1 cellular context compared by ENCODE assay signal in the genomic region with DNA sequence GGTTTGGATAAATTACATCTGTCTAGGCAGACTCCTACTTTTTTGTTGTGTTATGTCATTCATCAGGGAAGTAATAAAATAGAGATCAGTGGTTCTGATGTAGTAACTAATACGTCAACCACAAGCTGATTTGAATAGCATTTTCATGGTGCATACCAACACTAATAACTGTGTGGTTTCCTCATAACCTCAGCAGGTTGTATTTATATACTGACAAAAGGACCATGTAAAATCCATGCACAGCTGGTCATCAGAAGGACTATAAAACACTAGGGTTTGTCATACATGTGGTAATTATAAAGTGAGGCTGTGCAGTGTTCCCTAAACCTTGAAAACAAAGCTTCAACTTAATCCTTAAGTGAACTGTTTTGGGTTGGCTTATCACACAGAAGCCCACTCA.
TF ChIP-seq lines count a peak whose summit lies in the region.

No MANE protein-coding gene starts in this region.

TF ChIP-seq in HEK293, 187 proteins besides CTCF, POLR2A, EP300 and RAD21 (continued from another document and continues in another):
- TF ChIP-seq KLF1 (tag by site-specific recombination; IDR thresholded peaks at IDR 0.05) (no peak), ZNF274 (IDR thresholded peaks at IDR 0.05; ENCODE audit: low read length) (no peak), ZNF274 (tag by site-specific recombination; IDR thresholded peaks at IDR 0.05; ENCODE audit: borderline replicate concordance) (no peak), ZBTB17 (tag by site-specific recombination; IDR thresholded peaks at IDR 0.05) (0 out of 2 replicates have a peak, but pooled peaks have one; percentile 17), ZNF664 (tag by site-specific recombination; IDR thresholded peaks at IDR 0.05) (no peak), ZSCAN16 (tag by site-specific recombination; IDR thresholded peaks at IDR 0.05) (peak; percentile 60; the same call in 1 of the 2 replicates), ZXDB (tag by site-specific recombination; IDR thresholded peaks at IDR 0.05) (no peak), ZNF707 (tag by site-specific recombination; IDR thresholded peaks at IDR 0.05) (no peak), GLIS2 (tag by site-specific recombination; IDR thresholded peaks at IDR 0.05) (no peak), ZNF223 (tag by site-specific recombination; IDR thresholded peaks at IDR 0.05) (no peak), FEZF1 (tag by site-specific recombination; IDR thresholded peaks at IDR 0.05) (peak; percentile 84), ZNF239 (tag by site-specific recombination; IDR thresholded peaks at IDR 0.05) (no peak), SP7 (tag by site-specific recombination; IDR thresholded peaks at IDR 0.05) (peak; percentile 78), ZNF184 (tag by site-specific recombination; IDR thresholded peaks at IDR 0.05) (0 out of 2 replicates have a peak, but pooled peaks have one; percentile 17), ZNF138 (tag by site-specific recombination; IDR thresholded peaks at IDR 0.05; ENCODE audit: borderline replicate concordance) (no peak), ZNF658 (tag by site-specific recombination; IDR thresholded peaks at IDR 0.05) (no peak), ZNF248 (tag by site-specific recombination; IDR thresholded peaks at IDR 0.05) (no peak), ZNF391 (tag by site-specific recombination; IDR thresholded peaks at IDR 0.05; ENCODE audit: borderline replicate concordance, low read depth) (no peak), ZNF155 (tag by site-specific recombination; IDR thresholded peaks at IDR 0.05) (no peak), ZBTB48 (tag by site-specific recombination; IDR thresholded peaks at IDR 0.05) (peak; percentile 45; the same call in 1 of the 2 replicates), ZNF23 (tag by site-specific recombination; IDR thresholded peaks at IDR 0.05; ENCODE audit: borderline replicate concordance) (no peak), ZSCAN23 (tag by site-specific recombination; IDR thresholded peaks at IDR 0.05) (no peak), ZNF366 (tag by site-specific recombination; conservative IDR thresholded peaks at IDR 0.05) (0 out of 2 replicates have a peak, but pooled peaks have one; percentile 22), ZNF19 (tag by site-specific recombination; IDR thresholded peaks at IDR 0.05; ENCODE audit: low read depth) (no peak), RBAK (tag by site-specific recombination; IDR thresholded peaks at IDR 0.05) (no peak), ZNF214 (tag by site-specific recombination; IDR thresholded peaks at IDR 0.05; ENCODE audit: borderline replicate concordance) (no peak), ZNF548 (tag by site-specific recombination; IDR thresholded peaks at IDR 0.05) (no peak), ZNF629 (tag by site-specific recombination; IDR thresholded peaks at IDR 0.05) (peak; percentile 82), ZNF654 (tag by site-specific recombination; IDR thresholded peaks at IDR 0.05; ENCODE audit: low read depth) (no peak), ZBTB21 (tag by site-specific recombination; IDR thresholded peaks at IDR 0.05) (no peak; the same call in 1 of the 2 replicates), ZNF416 (tag by site-specific recombination; IDR thresholded peaks at IDR 0.05) (no peak), ZFP41 (tag by site-specific recombination; IDR thresholded peaks at IDR 0.05; ENCODE audit: borderline replicate concordance) (no peak), ZNF777 (tag by site-specific recombination; IDR thresholded peaks at IDR 0.05; ENCODE audit: borderline replicate concordance) (no peak), ZNF530 (tag by site-specific recombination; IDR thresholded peaks at IDR 0.05; ENCODE audit: low read depth) (no peak), HOXD13 (CRISPR knock-in tag; IDR thresholded peaks at IDR 0.05; ENCODE audit: borderline replicate concordance) (0 out of 2 replicates have a peak, but pooled peaks have one; percentile 33), ZNF830 (tag by site-specific recombination; IDR thresholded peaks at IDR 0.05; ENCODE audit: low read depth) (no peak), ZNF114 (tag by site-specific recombination; IDR thresholded peaks at IDR 0.05) (no peak)
- TF ChIP-seq, protein P1, sequence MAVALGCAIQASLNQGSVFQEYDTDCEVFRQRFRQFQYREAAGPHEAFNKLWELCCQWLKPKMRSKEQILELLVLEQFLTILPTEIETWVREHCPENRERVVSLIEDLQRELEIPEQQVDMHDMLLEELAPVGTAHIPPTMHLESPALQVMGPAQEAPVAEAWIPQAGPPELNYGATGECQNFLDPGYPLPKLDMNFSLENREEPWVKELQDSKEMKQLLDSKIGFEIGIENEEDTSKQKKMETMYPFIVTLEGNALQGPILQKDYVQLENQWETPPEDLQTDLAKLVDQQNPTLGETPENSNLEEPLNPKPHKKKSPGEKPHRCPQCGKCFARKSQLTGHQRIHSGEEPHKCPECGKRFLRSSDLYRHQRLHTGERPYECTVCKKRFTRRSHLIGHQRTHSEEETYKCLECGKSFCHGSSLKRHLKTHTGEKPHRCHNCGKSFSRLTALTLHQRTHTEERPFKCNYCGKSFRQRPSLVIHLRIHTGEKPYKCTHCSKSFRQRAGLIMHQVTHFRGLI (tag by site-specific recombination; IDR thresholded peaks at IDR 0.05) = no peak
- TF ChIP-seq, protein P2, sequence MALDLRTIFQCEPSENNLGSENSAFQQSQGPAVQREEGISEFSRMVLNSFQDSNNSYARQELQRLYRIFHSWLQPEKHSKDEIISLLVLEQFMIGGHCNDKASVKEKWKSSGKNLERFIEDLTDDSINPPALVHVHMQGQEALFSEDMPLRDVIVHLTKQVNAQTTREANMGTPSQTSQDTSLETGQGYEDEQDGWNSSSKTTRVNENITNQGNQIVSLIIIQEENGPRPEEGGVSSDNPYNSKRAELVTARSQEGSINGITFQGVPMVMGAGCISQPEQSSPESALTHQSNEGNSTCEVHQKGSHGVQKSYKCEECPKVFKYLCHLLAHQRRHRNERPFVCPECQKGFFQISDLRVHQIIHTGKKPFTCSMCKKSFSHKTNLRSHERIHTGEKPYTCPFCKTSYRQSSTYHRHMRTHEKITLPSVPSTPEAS (tag by site-specific recombination; IDR thresholded peaks at IDR 0.05) = no peak
- TF ChIP-seq, protein P3, sequence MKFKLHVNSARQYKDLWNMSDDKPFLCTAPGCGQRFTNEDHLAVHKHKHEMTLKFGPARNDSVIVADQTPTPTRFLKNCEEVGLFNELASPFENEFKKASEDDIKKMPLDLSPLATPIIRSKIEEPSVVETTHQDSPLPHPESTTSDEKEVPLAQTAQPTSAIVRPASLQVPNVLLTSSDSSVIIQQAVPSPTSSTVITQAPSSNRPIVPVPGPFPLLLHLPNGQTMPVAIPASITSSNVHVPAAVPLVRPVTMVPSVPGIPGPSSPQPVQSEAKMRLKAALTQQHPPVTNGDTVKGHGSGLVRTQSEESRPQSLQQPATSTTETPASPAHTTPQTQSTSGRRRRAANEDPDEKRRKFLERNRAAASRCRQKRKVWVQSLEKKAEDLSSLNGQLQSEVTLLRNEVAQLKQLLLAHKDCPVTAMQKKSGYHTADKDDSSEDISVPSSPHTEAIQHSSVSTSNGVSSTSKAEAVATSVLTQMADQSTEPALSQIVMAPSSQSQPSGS (tag by site-specific recombination; IDR thresholded peaks at IDR 0.05; ENCODE audit: low read depth) = no peak
- TF ChIP-seq, protein P4, sequence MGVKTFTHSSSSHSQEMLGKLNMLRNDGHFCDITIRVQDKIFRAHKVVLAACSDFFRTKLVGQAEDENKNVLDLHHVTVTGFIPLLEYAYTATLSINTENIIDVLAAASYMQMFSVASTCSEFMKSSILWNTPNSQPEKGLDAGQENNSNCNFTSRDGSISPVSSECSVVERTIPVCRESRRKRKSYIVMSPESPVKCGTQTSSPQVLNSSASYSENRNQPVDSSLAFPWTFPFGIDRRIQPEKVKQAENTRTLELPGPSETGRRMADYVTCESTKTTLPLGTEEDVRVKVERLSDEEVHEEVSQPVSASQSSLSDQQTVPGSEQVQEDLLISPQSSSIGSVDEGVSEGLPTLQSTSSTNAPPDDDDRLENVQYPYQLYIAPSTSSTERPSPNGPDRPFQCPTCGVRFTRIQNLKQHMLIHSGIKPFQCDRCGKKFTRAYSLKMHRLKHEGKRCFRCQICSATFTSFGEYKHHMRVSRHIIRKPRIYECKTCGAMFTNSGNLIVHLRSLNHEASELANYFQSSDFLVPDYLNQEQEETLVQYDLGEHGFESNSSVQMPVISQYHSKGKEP (tag by site-specific recombination; IDR thresholded peaks at IDR 0.05) = peak; percentile 5; the same call in 1 of the 2 replicates
- TF ChIP-seq, protein P5, sequence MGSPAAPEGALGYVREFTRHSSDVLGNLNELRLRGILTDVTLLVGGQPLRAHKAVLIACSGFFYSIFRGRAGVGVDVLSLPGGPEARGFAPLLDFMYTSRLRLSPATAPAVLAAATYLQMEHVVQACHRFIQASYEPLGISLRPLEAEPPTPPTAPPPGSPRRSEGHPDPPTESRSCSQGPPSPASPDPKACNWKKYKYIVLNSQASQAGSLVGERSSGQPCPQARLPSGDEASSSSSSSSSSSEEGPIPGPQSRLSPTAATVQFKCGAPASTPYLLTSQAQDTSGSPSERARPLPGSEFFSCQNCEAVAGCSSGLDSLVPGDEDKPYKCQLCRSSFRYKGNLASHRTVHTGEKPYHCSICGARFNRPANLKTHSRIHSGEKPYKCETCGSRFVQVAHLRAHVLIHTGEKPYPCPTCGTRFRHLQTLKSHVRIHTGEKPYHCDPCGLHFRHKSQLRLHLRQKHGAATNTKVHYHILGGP (tag by site-specific recombination; IDR thresholded peaks at IDR 0.05) = no peak
- TF ChIP-seq, protein P6, sequence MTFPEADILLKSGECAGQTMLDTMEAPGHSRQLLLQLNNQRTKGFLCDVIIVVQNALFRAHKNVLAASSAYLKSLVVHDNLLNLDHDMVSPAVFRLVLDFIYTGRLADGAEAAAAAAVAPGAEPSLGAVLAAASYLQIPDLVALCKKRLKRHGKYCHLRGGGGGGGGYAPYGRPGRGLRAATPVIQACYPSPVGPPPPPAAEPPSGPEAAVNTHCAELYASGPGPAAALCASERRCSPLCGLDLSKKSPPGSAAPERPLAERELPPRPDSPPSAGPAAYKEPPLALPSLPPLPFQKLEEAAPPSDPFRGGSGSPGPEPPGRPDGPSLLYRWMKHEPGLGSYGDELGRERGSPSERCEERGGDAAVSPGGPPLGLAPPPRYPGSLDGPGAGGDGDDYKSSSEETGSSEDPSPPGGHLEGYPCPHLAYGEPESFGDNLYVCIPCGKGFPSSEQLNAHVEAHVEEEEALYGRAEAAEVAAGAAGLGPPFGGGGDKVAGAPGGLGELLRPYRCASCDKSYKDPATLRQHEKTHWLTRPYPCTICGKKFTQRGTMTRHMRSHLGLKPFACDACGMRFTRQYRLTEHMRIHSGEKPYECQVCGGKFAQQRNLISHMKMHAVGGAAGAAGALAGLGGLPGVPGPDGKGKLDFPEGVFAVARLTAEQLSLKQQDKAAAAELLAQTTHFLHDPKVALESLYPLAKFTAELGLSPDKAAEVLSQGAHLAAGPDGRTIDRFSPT (tag by site-specific recombination; IDR thresholded peaks at IDR 0.05) = peak; percentile 48; the same call in 1 of the 2 replicates
- TF ChIP-seq, protein P7, sequence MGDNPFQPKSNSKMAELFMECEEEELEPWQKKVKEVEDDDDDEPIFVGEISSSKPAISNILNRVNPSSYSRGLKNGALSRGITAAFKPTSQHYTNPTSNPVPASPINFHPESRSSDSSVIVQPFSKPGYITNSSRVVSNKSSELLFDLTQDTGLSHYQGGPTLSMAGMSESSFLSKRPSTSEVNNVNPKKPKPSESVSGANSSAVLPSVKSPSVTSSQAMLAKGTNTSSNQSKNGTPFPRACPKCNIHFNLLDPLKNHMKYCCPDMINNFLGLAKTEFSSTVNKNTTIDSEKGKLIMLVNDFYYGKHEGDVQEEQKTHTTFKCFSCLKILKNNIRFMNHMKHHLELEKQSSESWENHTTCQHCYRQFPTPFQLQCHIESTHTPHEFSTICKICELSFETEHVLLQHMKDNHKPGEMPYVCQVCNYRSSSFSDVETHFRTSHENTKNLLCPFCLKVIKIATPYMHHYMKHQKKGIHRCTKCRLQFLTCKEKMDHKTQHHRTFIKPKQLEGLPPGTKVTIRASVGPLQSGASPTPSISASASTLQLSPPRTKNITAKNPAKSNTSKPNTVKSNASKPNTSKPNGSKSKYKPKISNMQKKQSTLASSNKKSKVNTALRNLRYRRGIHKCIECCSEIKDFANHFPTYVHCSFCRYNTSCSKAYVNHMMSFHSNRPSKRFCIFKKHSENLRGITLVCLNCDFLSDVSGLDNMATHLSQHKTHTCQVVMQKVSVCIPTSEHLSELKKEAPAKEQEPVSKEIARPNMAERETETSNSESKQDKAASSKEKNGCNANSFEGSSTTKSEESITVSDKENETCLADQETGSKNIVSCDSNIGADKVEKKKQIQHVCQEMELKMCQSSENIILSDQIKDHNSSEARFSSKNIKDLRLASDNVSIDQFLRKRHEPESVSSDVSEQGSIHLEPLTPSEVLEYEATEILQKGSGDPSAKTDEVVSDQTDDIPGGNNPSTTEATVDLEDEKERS (tag by site-specific recombination; IDR thresholded peaks at IDR 0.05) = no peak
- TF ChIP-seq, protein P8, sequence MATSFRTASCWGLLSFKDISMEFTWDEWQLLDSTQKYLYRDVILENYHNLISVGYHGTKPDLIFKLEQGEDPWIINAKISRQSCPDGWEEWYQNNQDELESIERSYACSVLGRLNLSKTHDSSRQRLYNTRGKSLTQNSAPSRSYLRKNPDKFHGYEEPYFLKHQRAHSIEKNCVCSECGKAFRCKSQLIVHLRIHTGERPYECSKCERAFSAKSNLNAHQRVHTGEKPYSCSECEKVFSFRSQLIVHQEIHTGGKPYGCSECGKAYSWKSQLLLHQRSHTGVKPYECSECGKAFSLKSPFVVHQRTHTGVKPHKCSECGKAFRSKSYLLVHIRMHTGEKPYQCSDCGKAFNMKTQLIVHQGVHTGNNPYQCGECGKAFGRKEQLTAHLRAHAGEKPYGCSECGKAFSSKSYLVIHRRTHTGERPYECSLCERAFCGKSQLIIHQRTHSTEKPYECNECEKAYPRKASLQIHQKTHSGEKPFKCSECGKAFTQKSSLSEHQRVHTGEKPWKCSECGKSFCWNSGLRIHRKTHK (tag by site-specific recombination; IDR thresholded peaks at IDR 0.05) = no peak
- TF ChIP-seq, protein P9, sequence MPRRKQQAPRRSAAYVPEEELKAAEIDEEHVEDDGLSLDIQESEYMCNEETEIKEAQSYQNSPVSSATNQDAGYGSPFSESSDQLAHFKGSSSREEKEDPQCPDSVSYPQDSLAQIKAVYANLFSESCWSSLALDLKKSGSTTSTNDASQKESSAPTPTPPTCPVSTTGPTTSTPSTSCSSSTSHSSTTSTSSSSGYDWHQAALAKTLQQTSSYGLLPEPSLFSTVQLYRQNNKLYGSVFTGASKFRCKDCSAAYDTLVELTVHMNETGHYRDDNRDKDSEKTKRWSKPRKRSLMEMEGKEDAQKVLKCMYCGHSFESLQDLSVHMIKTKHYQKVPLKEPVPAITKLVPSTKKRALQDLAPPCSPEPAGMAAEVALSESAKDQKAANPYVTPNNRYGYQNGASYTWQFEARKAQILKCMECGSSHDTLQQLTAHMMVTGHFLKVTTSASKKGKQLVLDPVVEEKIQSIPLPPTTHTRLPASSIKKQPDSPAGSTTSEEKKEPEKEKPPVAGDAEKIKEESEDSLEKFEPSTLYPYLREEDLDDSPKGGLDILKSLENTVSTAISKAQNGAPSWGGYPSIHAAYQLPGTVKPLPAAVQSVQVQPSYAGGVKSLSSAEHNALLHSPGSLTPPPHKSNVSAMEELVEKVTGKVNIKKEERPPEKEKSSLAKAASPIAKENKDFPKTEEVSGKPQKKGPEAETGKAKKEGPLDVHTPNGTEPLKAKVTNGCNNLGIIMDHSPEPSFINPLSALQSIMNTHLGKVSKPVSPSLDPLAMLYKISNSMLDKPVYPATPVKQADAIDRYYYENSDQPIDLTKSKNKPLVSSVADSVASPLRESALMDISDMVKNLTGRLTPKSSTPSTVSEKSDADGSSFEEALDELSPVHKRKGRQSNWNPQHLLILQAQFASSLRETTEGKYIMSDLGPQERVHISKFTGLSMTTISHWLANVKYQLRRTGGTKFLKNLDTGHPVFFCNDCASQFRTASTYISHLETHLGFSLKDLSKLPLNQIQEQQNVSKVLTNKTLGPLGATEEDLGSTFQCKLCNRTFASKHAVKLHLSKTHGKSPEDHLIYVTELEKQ (tag by site-specific recombination; IDR thresholded peaks at IDR 0.05; ENCODE audit: borderline replicate concordance) = peak; percentile 53; the same call in 1 of the 2 replicates
